Comparison of ENCODE assay signal across 8 cellular contexts in the genomic region with DNA sequence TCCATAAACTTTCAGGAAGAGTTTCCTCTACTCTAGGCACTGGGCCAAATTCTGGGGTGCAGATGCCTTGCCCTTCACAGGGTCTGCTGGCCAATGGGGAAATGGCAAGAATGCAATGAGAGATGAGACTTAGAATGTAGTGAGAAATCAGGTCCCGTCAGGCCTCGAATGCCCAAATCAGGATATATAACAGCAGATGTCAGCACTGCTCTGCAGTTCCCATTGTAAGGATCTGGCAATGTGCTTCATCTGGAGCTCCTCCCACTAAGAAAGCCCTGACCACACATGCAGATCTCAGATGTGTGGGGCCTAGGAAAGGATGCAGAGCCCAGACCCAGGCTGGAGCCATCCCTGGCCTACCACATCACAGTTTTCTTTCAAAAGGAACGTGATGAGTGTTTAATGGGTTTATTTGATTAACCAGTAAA. TPM values are rescaled to one million over a fixed set of nuclear protein-coding genes. Genes with fewer than 3 reads are reported as not detected.
DNase-seq lines count a peak whose midpoint lies in the region; ATAC-seq, FAIRE-seq and TF ChIP-seq lines count a peak whose summit lies in the region.

No MANE protein-coding gene starts in this region.

- peak; percentile 95 for FAIRE-seq in endometrium (lab: Jason Lieb, UNC)

- WGBS in mesodermal cell (ENCODE audit: insufficient coverage in 2 of 2), 2 experiments, result 76 to 85% methylated on average over 2 of the region's 3 CpGs

- CTCF ChIA-PET in BJ (lab: Yijun Ruan, JAX), result interaction anchor here (0.8 to 1.5 kb wide), 11 partner anchors 9 to 211 kb away, joined by 3 to 8 read pairs (median 3); no protein-coding TSS in a partner anchor

- ATAC-seq in HG03442 (IDR thresholded peaks at IDR 0.05; ENCODE audit: unreplicated experiment), result no peak
- ATAC-seq in HG02610 (IDR thresholded peaks at IDR 0.05; ENCODE audit: unreplicated experiment), result no peak
- ATAC-seq in GM21423 (IDR thresholded peaks at IDR 0.05; ENCODE audit: unreplicated experiment), result no peak

- POLR2A ChIA-PET in BJ (lab: Charles Lee), result interaction anchor here (0.6 to 1.0 kb wide), 2 partner anchors 15 to 24 kb away, joined by 4 to 5 read pairs; no protein-coding TSS in a partner anchor

- H3K27me3 ChIP-seq in BJ (ENCODE audit: control insufficient read depth, insufficient read depth, low read length), result no peaks in the 10 kb centered on the region

- peak overlapping the region; percentile 17 for H3K27ac ChIP-seq in mesodermal cell (ENCODE audit: low read depth, low read length, severe bottlenecking)

- TF ChIP-seq CTCF in BJ (IDR thresholded peaks at IDR 0.05; ENCODE audit: insufficient read depth, low read depth, low read length), result peak; percentile 30; the same call in 1 of the 2 replicates

- H3K36me3 ChIP-seq in BJ (ENCODE audit: control insufficient read depth, insufficient read depth, low read length) (peaks cover 45% of the 10 kb centered on the region), mesodermal cell (ENCODE audit: control insufficient read depth, insufficient read depth, low read length) (peaks cover 90% of the 10 kb centered on the region)

- peak; percentile 86 for DNase-seq in BJ (ENCODE audit: low read depth)
- peak; percentile 16 for DNase-seq in NCI-H774 (lab: John Stamatoyannopoulos, UW)
- DNase-seq in SKM-1 treated with dmso at 0.1 percent for 144 hours (lab: John Stamatoyannopoulos, UW; ENCODE audit: unreplicated experiment), result no peak

- no peak overlapping the region for H3K4me3 ChIP-seq in BJ (ENCODE audit: low read depth, low read length)
- H3K4me3 ChIP-seq in mesodermal cell (ENCODE audit: extremely low read depth, insufficient read depth, low read length, poor library complexity, severe bottlenecking), result no peak overlapping the region

- H3K4me1 ChIP-seq in mesodermal cell (ENCODE audit: control insufficient read depth, insufficient read depth, low read length, poor library complexity, severe bottlenecking), result peaks cover 50% of the 10 kb centered on the region

- no peaks in the 10 kb centered on the region for H3K9me3 ChIP-seq in mesodermal cell (ENCODE audit: control insufficient read depth, low read length)

RNA-seq across cellular contexts. Expression of gene LPCAT2, which starts 13.9 kb away (rescaled TPM):
- 7.9 and 16.9 TPM in 2 replicates for polyA plus RNA-seq in BJ (2011; rRNA removed)
- 8.8 and 11.5 TPM in 2 replicates for polyA minus RNA-seq in BJ (2011; rRNA and poly(A)+ RNA removed)
- polyA plus RNA-seq in mesodermal cell (2013, experiment 1 of 2), result 16.6 TPM
- polyA plus RNA-seq in mesodermal cell (2013, experiment 2 of 2), result 14.0 TPM

RNA-seq across cellular contexts. Expression of gene MMP2, which starts 16.0 kb away (rescaled TPM):
- 1,167 and 1,609 TPM in 2 replicates for polyA plus RNA-seq in BJ (2011; rRNA removed)
- 356 and 472 TPM in 2 replicates for polyA minus RNA-seq in BJ (2011; rRNA and poly(A)+ RNA removed)
- 766 TPM for polyA plus RNA-seq in mesodermal cell (2013, experiment 1 of 2)
- polyA plus RNA-seq in mesodermal cell (2013, experiment 2 of 2), result 653 TPM
